Comparison of ENCODE assay signal across 10 cellular contexts in the genomic region with DNA sequence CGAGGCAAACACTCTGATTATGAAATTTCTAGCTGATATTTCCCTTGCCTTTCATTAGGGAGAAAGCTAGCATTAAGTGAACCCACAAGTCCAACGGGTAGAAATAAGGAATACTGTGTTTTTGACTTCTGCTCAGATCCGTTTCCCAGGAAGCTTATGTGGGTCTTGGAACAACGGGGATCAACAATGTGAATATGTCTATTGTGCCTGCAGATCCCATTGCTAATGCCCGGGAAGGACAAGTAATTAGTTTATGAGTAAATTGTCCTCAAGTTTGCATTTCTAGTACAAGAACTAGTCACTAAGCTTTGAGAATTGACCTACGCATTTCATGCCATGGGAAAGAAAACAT.
A peak's percentile ranks its signal among the peaks of the same experiment; 100 is the strongest.
DNase-seq lines count a peak whose midpoint lies in the region; ATAC-seq and TF ChIP-seq lines count a peak whose summit lies in the region.
"Had no signal": no experiment of that assay in that cellular context is flagged by ENCODE, and none has a peak within 500 bp of the region (broad histone marks: within the 10 kb centered on the region; RNA-seq: fewer than 3 reads in every experiment).

No MANE protein-coding gene starts in this region.

- H3K27me3 Mint-ChIP-seq in activated CD4-positive, alpha-beta memory T cell treated with anti-CD3 and anti-CD28 coated beads, Interleukin-2, amount 10 ng/mL, durations not matched to agents 7 days and 5 days = peaks cover 24% of the 10 kb centered on the region

- H3K79me2 ChIP-seq in OCI-LY3 (ENCODE audit: low read length) = no peaks in the 10 kb centered on the region

- no peaks in the 10 kb centered on the region for H4K20me1 ChIP-seq in OCI-LY3 (ENCODE audit: insufficient read depth, low read length)

- H3K4me1 ChIP-seq in OCI-LY3 (ENCODE audit: low read length) = peaks cover 38% of the 10 kb centered on the region

- H3K4me2 ChIP-seq in OCI-LY3 (ENCODE audit: low read length) = peak overlapping the region; percentile 51

- CTCF ChIA-PET in activated CD4-positive, alpha-beta memory T cell treated with anti-CD3 and anti-CD28 coated beads, Interleukin-2, amount 10 ng/mL, durations not matched to agents 7 days and 5 days (lab: Charles Lee) = interaction anchor here (0.9 to 1.2 kb wide), 2 partner anchors 9 to 17 kb away, joined by 3 read pairs; no protein-coding TSS in a partner anchor

- no peak overlapping the region for H3K27ac Mint-ChIP-seq in stimulated activated effector memory CD8-positive, alpha-beta T cell treated with anti-CD3 and anti-CD28 coated beads, Interleukin-12 subunit alpha, Interleukin-12 subunit beta, amount 100 ng/mL, for 72 hours
- H3K27ac Mint-ChIP-seq in activated CD4-positive, alpha-beta memory T cell treated with anti-CD3 and anti-CD28 coated beads, Interleukin-2, amount 10 ng/mL, durations not matched to agents 7 days and 5 days = no peak overlapping the region

- POLR2A ChIA-PET in activated CD4-positive, alpha-beta memory T cell treated with anti-CD3 and anti-CD28 coated beads, Interleukin-2, amount 10 ng/mL, durations not matched to agents 7 days and 5 days (lab: Charles Lee) = interaction anchor here (1.4 kb wide), 1 partner anchor 8 kb away, joined by 4 read pairs; no protein-coding TSS in a partner anchor

- H3K9me3 ChIP-seq in OCI-LY3 (ENCODE audit: insufficient read depth, low read length) = no peaks in the 10 kb centered on the region

- H3K27me3 ChIP-seq in OCI-LY3 (ENCODE audit: low read depth, low read length) = peaks cover 15% of the 10 kb centered on the region

- peak; percentile 43 for DNase-seq in NCI-H345 (lab: John Stamatoyannopoulos, UW)
- DNase-seq in NCI-H345 treated with DMSO at 0.1 percent for 48 hours (lab: John Stamatoyannopoulos, UW; ENCODE audit: unreplicated experiment) = no peak
- no peak for DNase-seq in coronary artery (ENCODE audit: low spot score)
- no peak for DNase-seq in stimulated activated effector memory CD8-positive, alpha-beta T cell treated with anti-CD3 and anti-CD28 coated beads, Interleukin-12 subunit alpha, Interleukin-12 subunit beta, amount 100 ng/mL, for 72 hours (ENCODE audit: low spot score in 2 of 2)
- DNase-seq in activated CD4-positive, alpha-beta memory T cell treated with anti-CD3 and anti-CD28 coated beads, Interleukin-2, amount 10 ng/mL, durations not matched to agents 7 days and 5 days = no peak
- DNase-seq in NCI-H146 (lab: John Stamatoyannopoulos, UW) = no peak
- DNase-seq: activated T-cell treated with anti-CD3 and anti-CD28 coated beads, Interleukin-2, amount 50 U/mL, for 4 hours; left ventricle myocardium superior had no signal

- peak overlapping the region; percentile 29 for H3K4me3 Mint-ChIP-seq in stimulated activated effector memory CD8-positive, alpha-beta T cell treated with anti-CD3 and anti-CD28 coated beads, Interleukin-12 subunit alpha, Interleukin-12 subunit beta, amount 100 ng/mL, for 72 hours
- no peak overlapping the region for H3K4me3 Mint-ChIP-seq in activated CD4-positive, alpha-beta memory T cell treated with anti-CD3 and anti-CD28 coated beads, Interleukin-2, amount 10 ng/mL, durations not matched to agents 7 days and 5 days
- H3K4me3 Mint-ChIP-seq: activated T-cell treated with anti-CD3 and anti-CD28 coated beads, Interleukin-2, amount 50 U/mL, for 4 hours had no signal

- H3K4me1 Mint-ChIP-seq in stimulated activated effector memory CD8-positive, alpha-beta T cell treated with anti-CD3 and anti-CD28 coated beads, Interleukin-12 subunit alpha, Interleukin-12 subunit beta, amount 100 ng/mL, for 72 hours = peaks cover 34% of the 10 kb centered on the region
- H3K4me1 Mint-ChIP-seq in activated CD4-positive, alpha-beta memory T cell treated with anti-CD3 and anti-CD28 coated beads, Interleukin-2, amount 10 ng/mL, durations not matched to agents 7 days and 5 days = peaks cover 35% of the 10 kb centered on the region

- H3K27ac ChIP-seq in OCI-LY3 (ENCODE audit: low read length) = no peak overlapping the region
- H3K27ac ChIP-seq in coronary artery = no peak overlapping the region

- peak overlapping the region; percentile 29 for H2AFZ ChIP-seq in OCI-LY3 (ENCODE audit: low read depth, low read length)

- TF ChIP-seq CTCF in OCI-LY3 (IDR thresholded peaks at IDR 0.05; ENCODE audit: low read depth, low read length) (no peak), coronary artery (IDR thresholded peaks at IDR 0.05) (no peak)

- H3K9ac ChIP-seq in OCI-LY3 (ENCODE audit: low read length) = no peak overlapping the region

- no peaks in the 10 kb centered on the region for H3K9me3 Mint-ChIP-seq in stimulated activated effector memory CD8-positive, alpha-beta T cell treated with anti-CD3 and anti-CD28 coated beads, Interleukin-12 subunit alpha, Interleukin-12 subunit beta, amount 100 ng/mL, for 72 hours
- H3K9me3 Mint-ChIP-seq in activated CD4-positive, alpha-beta memory T cell treated with anti-CD3 and anti-CD28 coated beads, Interleukin-2, amount 10 ng/mL, durations not matched to agents 7 days and 5 days = peaks cover 2% of the 10 kb centered on the region

- H3K36me3 Mint-ChIP-seq in stimulated activated effector memory CD8-positive, alpha-beta T cell treated with anti-CD3 and anti-CD28 coated beads, Interleukin-12 subunit alpha, Interleukin-12 subunit beta, amount 100 ng/mL, for 72 hours = no peaks in the 10 kb centered on the region
- H3K36me3 Mint-ChIP-seq in activated CD4-positive, alpha-beta memory T cell treated with anti-CD3 and anti-CD28 coated beads, Interleukin-2, amount 10 ng/mL, durations not matched to agents 7 days and 5 days (ENCODE audit: low read depth) = no peaks in the 10 kb centered on the region

- peak overlapping the region; percentile 44 for H3K4me3 ChIP-seq in OCI-LY3 (ENCODE audit: low read length)
- peak overlapping the region; percentile 17 for H3K4me3 ChIP-seq in coronary artery

- H3K36me3 ChIP-seq in OCI-LY3 (replicated peaks; ENCODE audit: low read depth, low read length) = no peaks in the 10 kb centered on the region

- ATAC-seq in stimulated activated effector memory CD8-positive, alpha-beta T cell treated with anti-CD3 and anti-CD28 coated beads, Interleukin-12 subunit alpha, Interleukin-12 subunit beta, amount 100 ng/mL, for 72 hours = no peak
- no peak for ATAC-seq in HG03159 (IDR thresholded peaks at IDR 0.05; ENCODE audit: unreplicated experiment)
- ATAC-seq: activated T-cell treated with anti-CD3 and anti-CD28 coated beads, Interleukin-2, amount 50 U/mL, for 4 hours; left ventricle myocardium superior had no signal
